7 cellular contexts compared by ENCODE assay signal in genomic region chr10:70768026-70768425, GRCh38. TPM values are rescaled to one million over a fixed set of nuclear protein-coding genes. Genes with fewer than 3 reads are reported as not detected.
"Had no signal": no experiment of that assay in that cellular context is flagged by ENCODE, and none has a peak within 500 bp of the region (broad histone marks: within the 10 kb centered on the region; RNA-seq: fewer than 3 reads in every experiment).

No MANE protein-coding gene starts in this region.

RNA-seq across cellular contexts. Expression of gene TBATA, which starts 17.2 kb away (rescaled TPM):
- total RNA-seq: K562, M059J, PC-3, Peyer's patch, Right ventricle myocardium superior, SJSA1 had no signal
- polyA plus RNA-seq: K562, SK-N-SH had no signal
